1 cellular context compared by ENCODE assay signal in genomic region chr11:49059012-49059411, GRCh38. TPM values are rescaled to one million over a fixed set of nuclear protein-coding genes. Genes with fewer than 3 reads are reported as not detected.
"Had no signal": no experiment of that assay in that cellular context is flagged by ENCODE, and none has a peak within 500 bp of the region (broad histone marks: within the 10 kb centered on the region; RNA-seq: fewer than 3 reads in every experiment).

Gene TRIM64C (minus strand): TSS chr11:49059112. CDS start chr11:49059112, 0 bp downstream.

RNA-seq across cellular contexts. Expression of gene TRIM64C, which starts in this region (rescaled TPM):
- polyA plus RNA-seq: GM12878 had no signal
